Comparison of ENCODE assay signal across 21 cellular contexts in genomic region chr14:87153391-87153790, GRCh38.
"Had no signal": no experiment of that assay in that cellular context is flagged by ENCODE, and none has a peak within 500 bp of the region (broad histone marks: within the 10 kb centered on the region; RNA-seq: fewer than 3 reads in every experiment).

No MANE protein-coding gene starts in this region.

- ATAC-seq: Panc1, Right ventricle myocardium inferior, SK-N-SH treated with all-trans-retinoic acid at 6 μM for 48 hours, T-cell had no signal

- H3K4me1 Mint-ChIP-seq: T-cell had no signal

- H3K9me3 ChIP-seq: SJCRH30 had no signal

- H2AFZ ChIP-seq: PC-9 had no signal

- H3K27me3 Mint-ChIP-seq: T-cell had no signal

- H3K36me3 Mint-ChIP-seq: T-cell had no signal

- H3K27ac Mint-ChIP-seq: T-cell had no signal

- H3K27me3 ChIP-seq: SJCRH30 had no signal

- DNase-seq: MV-4-11, NCI-H1092, NCI-H1105, NCI-H1417 treated with DMSO at 0.1 percent for 48 hours, NCI-H1436 treated with DMSO at 0.1 percent for 48 hours, NCI-H187 treated with DMSO at 0.1 percent for 48 hours, NCI-H2029, NCI-H2227 treated with DMSO at 0.1 percent for 48 hours, NCI-H446, NCI-H510A treated with DMSO at 0.1 percent for 48 hours, PC-9, SHP77, SIG-M5, SJCRH30, T-cell had no signal

- H3K36me3 ChIP-seq: SJCRH30 had no signal

- H3K4me3 Mint-ChIP-seq: T-cell had no signal

- H3K4me3 ChIP-seq: PC-9, SJCRH30, SK-N-MC had no signal

- H3K27ac ChIP-seq: PC-9, RWPE1, SJCRH30, SK-N-MC had no signal

- FAIRE-seq: RCC 7860 had no signal

- H3K4me2 ChIP-seq: PC-9 had no signal
